Comparison of ENCODE assay signal across 21 cellular contexts in the genomic region with DNA sequence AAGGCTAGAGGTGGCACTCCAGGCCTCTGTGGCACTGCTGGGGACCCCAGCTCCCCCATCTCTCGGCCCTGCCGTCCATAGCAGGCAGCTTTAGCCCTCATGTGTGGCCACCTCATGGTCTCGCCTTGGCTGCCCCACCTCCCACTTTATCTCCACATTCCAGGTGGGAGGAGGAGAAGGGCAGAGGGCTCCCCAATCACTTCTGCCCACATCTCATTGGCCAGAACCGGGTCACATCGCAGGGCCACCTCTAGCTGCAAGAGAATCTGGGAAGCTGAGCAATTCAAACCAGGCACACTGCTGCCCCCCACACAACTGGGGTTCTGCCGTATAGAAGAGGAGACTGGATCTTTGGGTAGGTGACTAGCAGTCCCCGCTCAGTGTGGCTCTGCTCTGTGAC. TPM values are rescaled to one million over a fixed set of nuclear protein-coding genes. Genes with fewer than 3 reads are reported as not detected.
DNase-seq lines count a peak whose midpoint lies in the region; ATAC-seq, FAIRE-seq and TF ChIP-seq lines count a peak whose summit lies in the region.
"Had no signal": no experiment of that assay in that cellular context is flagged by ENCODE, and none has a peak within 500 bp of the region (broad histone marks: within the 10 kb centered on the region; RNA-seq: fewer than 3 reads in every experiment).

No MANE protein-coding gene starts in this region.

- CTCF ChIA-PET in K562 (lab: Yijun Ruan, JAX; ENCODE audit: low intra/inter-chr PET ratio), result no interaction called here

- H3K27ac ChIP-seq in BLaER1 treated with 17β-estradiol and CSF1 and Interleukin-3, amounts not matched to agents 10 nM and 100 nM, result peak overlapping the region in 9 of 11 experiments; percentile 96 to 100 (median 99); a peak in 18 of 22 replicates
- H3K27ac ChIP-seq in K562 (ENCODE audit: extremely low read depth, low read depth, low read length) (no peak overlapping the region; the same call in 2 of the 3 replicates), sigmoid colon (no peak overlapping the region)
- H3K27ac ChIP-seq: C4-2B had no signal

- peaks cover 23% of the 10 kb centered on the region for H3K4me1 Mint-ChIP-seq in progenitor cell of endocrine pancreas (ENCODE audit: low read depth)

- no peak for FAIRE-seq in K562 (lab: Jason Lieb, UNC)
- FAIRE-seq: G401.6, GM19239, H54 had no signal

- H3K9ac ChIP-seq in BLaER1 treated with 17β-estradiol and CSF1 and Interleukin-3, amounts not matched to agents 10 nM and 100 nM, result 0 out of 22 replicates have a peak overlapping the region, but pooled peaks of 1 of the 11 experiments have one; percentile 71
- H3K9ac ChIP-seq in K562 (ENCODE audit: insufficient read depth in 1 of 2, low read depth in 2 of 2, low read length in 2 of 2), result no peak overlapping the region

- H3K4me1 ChIP-seq in BLaER1 treated with 17β-estradiol and CSF1 and Interleukin-3, amounts not matched to agents 10 nM and 100 nM, result peaks cover 36 to 59% (median 54%) of the 10 kb centered on the region in 10 experiments
- H3K4me1 ChIP-seq in K562 (replicated peaks in 1 of 2; ENCODE audit: control insufficient read depth in 2 of 2, insufficient read depth in 2 of 2, low read length in 2 of 2), result peaks cover 33 to 45% of the 10 kb centered on the region in 2 experiments
- H3K4me1 ChIP-seq in sigmoid colon, result no peaks in the 10 kb centered on the region
- H3K4me1 ChIP-seq: HAP-1 had no signal

- in situ Hi-C loops in K562 (cut with MboI), result no loop called here

- H3K36me3 Mint-ChIP-seq in progenitor cell of endocrine pancreas (ENCODE audit: insufficient read depth), result no peaks in the 10 kb centered on the region
- H3K36me3 Mint-ChIP-seq: CD4-positive, CD25-positive, alpha-beta regulatory T cell; CD8-positive, alpha-beta T cell had no signal

- peak in 2 of 4 experiments; percentile 50 to 55 for DNase-seq in K562 (ENCODE audit: extremely low read depth in 1 of 4, low spot score in 3 of 4)
- peak; percentile 20 to 26 for DNase-seq in erythroblast (lab: John Stamatoyannopoulos, UW)
- peak; percentile 35 for DNase-seq in sigmoid colon
- no peak for DNase-seq in stimulated activated CD4-positive, alpha-beta T cell treated with anti-CD3 and anti-CD28 coated beads, Interleukin-4, amount 100 ng/mL, for 4 hours
- no peak for DNase-seq in progenitor cell of endocrine pancreas (ENCODE audit: low spot score, unreplicated experiment)
- DNase-seq: Caco-2; CD4-positive, CD25-positive, alpha-beta regulatory T cell; CD8-positive, alpha-beta T cell; DMS153; DND-41; HFFc6 had no signal

- H3K27me3 ChIP-seq in BLaER1 treated with 17β-estradiol and CSF1 and Interleukin-3, amounts not matched to agents 10 nM and 100 nM, result no peaks in the 10 kb centered on the region
- no peaks in the 10 kb centered on the region for H3K27me3 ChIP-seq in K562 (ENCODE audit: control insufficient read depth in 2 of 2, insufficient read depth in 2 of 2, low read length in 2 of 2)
- H3K27me3 ChIP-seq in sigmoid colon, result no peaks in the 10 kb centered on the region

- POLR2A ChIA-PET in K562 (lab: Yijun Ruan, JAX), result interaction anchor here (0.5 kb wide), 1 partner anchor 41 kb away, joined by 3 read pairs; no protein-coding TSS in a partner anchor

- no peaks in the 10 kb centered on the region for H3K9me3 ChIP-seq in BLaER1 treated with 17β-estradiol and CSF1 and Interleukin-3, amounts not matched to agents 10 nM and 100 nM (replicated peaks in 1 of 11)
- H3K9me3 ChIP-seq in K562 (replicated peaks; ENCODE audit: control insufficient read depth, insufficient read depth, low read depth, low read length), result 0 out of 2 replicates have a peak, but pooled peaks cover 2% of the 10 kb centered on the region
- H3K9me3 ChIP-seq in sigmoid colon, result no peaks in the 10 kb centered on the region
- H3K9me3 ChIP-seq: Caco-2, HAP-1 had no signal

- intact Hi-C loops in K562 (cut with micrococcal nuclease) (no loop called here), sigmoid colon (cut with DNase I) (no loop called here)

- no peak for ATAC-seq in K562
- ATAC-seq: CD8-positive, alpha-beta T cell; GM23338 had no signal

- BruUV-seq in K562 (replicated peaks; lab: Mats Ljungman, UMichigan), result no TSS peak

- TF ChIP-seq RAD21 in K562 (CRISPR knock-in tag; conservative IDR thresholded peaks at IDR 0.05 in 1 of 2, IDR thresholded peaks at IDR 0.05 in 1 of 2), result no peak

- no peak for TF ChIP-seq POLR2A in K562 (conservative IDR thresholded peaks at IDR 0.05)
- no peak for TF ChIP-seq POLR2A in erythroblast (IDR thresholded peaks at IDR 0.05; ENCODE audit: low read length)
- TF ChIP-seq POLR2A in sigmoid colon (IDR thresholded peaks at IDR 0.05), result no peak

- H3K36me3 ChIP-seq in BLaER1 treated with 17β-estradiol and CSF1 and Interleukin-3, amounts not matched to agents 10 nM and 100 nM, result no peaks in the 10 kb centered on the region
- H3K36me3 ChIP-seq in K562 (ENCODE audit: control insufficient read depth, insufficient read depth, low read length) (no peaks in the 10 kb centered on the region), sigmoid colon (no peaks in the 10 kb centered on the region)
- H3K36me3 ChIP-seq: HAP-1 had no signal

- no peak for TF ChIP-seq EP300 in K562 (IDR thresholded peaks at IDR 0.05; ENCODE audit: low read length)
- no peak for TF ChIP-seq EP300 in sigmoid colon (IDR thresholded peaks at IDR 0.05)

- H3K9me1 ChIP-seq in K562 (ENCODE audit: control insufficient read depth, insufficient read depth, low read length), result no peaks in the 10 kb centered on the region

- no peaks in the 10 kb centered on the region for H4K20me1 ChIP-seq in BLaER1 treated with 17β-estradiol and CSF1 and Interleukin-3, amounts not matched to agents 10 nM and 100 nM
- H4K20me1 ChIP-seq in K562 (replicated peaks; ENCODE audit: control insufficient read depth, insufficient read depth, low read length), result no peaks in the 10 kb centered on the region

- no peaks in the 10 kb centered on the region for H3K79me2 ChIP-seq in K562 (ENCODE audit: control insufficient read depth, insufficient read depth, low read length)

- TF ChIP-seq CTCF in K562 (IDR thresholded peaks at IDR 0.05 in 2 of 3, conservative IDR thresholded peaks at IDR 0.05 in 1 of 3; ENCODE audit: insufficient read depth in 2 of 3, low read depth in 1 of 3, low read length in 3 of 3) (no peak), sigmoid colon (IDR thresholded peaks at IDR 0.05) (no peak), progenitor cell of endocrine pancreas (IDR thresholded peaks at IDR 0.05; ENCODE audit: unreplicated experiment) (no peak)

- no peaks in the 10 kb centered on the region for H3K27me3 Mint-ChIP-seq in progenitor cell of endocrine pancreas

- H3K4me3 Mint-ChIP-seq in progenitor cell of endocrine pancreas (ENCODE audit: low read depth), result no peak overlapping the region
- H3K4me3 Mint-ChIP-seq: CD4-positive, CD25-positive, alpha-beta regulatory T cell; CD8-positive, alpha-beta T cell; GM23338; HFFc6 had no signal

- H3K4me2 ChIP-seq in BLaER1 treated with 17β-estradiol and CSF1 and Interleukin-3, amounts not matched to agents 10 nM and 100 nM, result peak overlapping the region in 8 of 11 experiments; percentile 8 to 97 (median 90); a peak in 14 of 22 replicates
- no peak overlapping the region; the same call in 1 of the 2 replicates for H3K4me2 ChIP-seq in K562 (ENCODE audit: insufficient read depth, low read length)
- H3K4me2 ChIP-seq: GM23338 had no signal

- H3K4me3 ChIP-seq in BLaER1 treated with 17β-estradiol and CSF1 and Interleukin-3, amounts not matched to agents 10 nM and 100 nM, result no peak overlapping the region
- H3K4me3 ChIP-seq in K562 (no peak overlapping the region), sigmoid colon (no peak overlapping the region)
- H3K4me3 ChIP-seq: GM23338, HAP-1 had no signal

- H2AFZ ChIP-seq in K562 (ENCODE audit: low read depth, low read length), result peak overlapping the region; percentile 1
- H2AFZ ChIP-seq: GM23338 had no signal

- no peaks in the 10 kb centered on the region for H3K9me3 Mint-ChIP-seq in progenitor cell of endocrine pancreas (ENCODE audit: low read depth)
- H3K9me3 Mint-ChIP-seq: CD4-positive, CD25-positive, alpha-beta regulatory T cell; CD8-positive, alpha-beta T cell; GM23338; HFFc6 had no signal

- WGBS in K562 (ENCODE audit: insufficient coverage, low coverage, missing lambda C conversion rate), result 44% methylated on average over 7 of the region's 7 CpGs
- 92 to 93% methylated on average over 7 of the region's 7 CpGs for WGBS in sigmoid colon, 2 donors

- H3K27ac Mint-ChIP-seq in progenitor cell of endocrine pancreas, result no peak overlapping the region
- H3K27ac Mint-ChIP-seq: CD4-positive, CD25-positive, alpha-beta regulatory T cell; CD8-positive, alpha-beta T cell; GM23338; HFFc6 had no signal

RNA-seq across cellular contexts. Expression of gene DRC7, which starts 1.6 kb away (rescaled TPM):
- total RNA-seq in K562 (2011; cell fraction: chromatin; rRNA removed; ENCODE audit: low replicate concordance), result 0.90 and 1.9 TPM in 2 replicates
- not detected in 2 replicates for total RNA-seq in K562 (2011; cell fraction: nucleolus; rRNA removed)
- 0.15 TPM in 1 of 2 replicates, not detected in the other for total RNA-seq in K562 (2011; cell fraction: nucleoplasm; rRNA removed)
- total RNA-seq in K562 (2014; rRNA removed) (0.09 TPM in 1 of 2 replicates, not detected in the other), K562 (2014; rRNA removed; fragmentation: Illumina TruSeq; extraction: Trizol) (0.04 TPM in 1 of 2 replicates, not detected in the other), K562 (2015; rRNA removed; fragmentation: Illumina TruSeq; extraction: Trizol) (0.19 and 0.33 TPM in 2 replicates), K562 (2021) (0.22 and 0.24 TPM in 2 replicates), sigmoid colon (not detected), progenitor cell of endocrine pancreas (5.6 and 6.8 TPM in 2 replicates)
- polyA plus RNA-seq in K562 (2011; rRNA removed) (0.13 and 0.53 TPM in 2 replicates), K562 (2014; fragmentation: Illumina TruSeq; extraction: Trizol) (0.12 and 0.29 TPM in 2 replicates), K562 (2014; fragmentation: Nextera tagmentation; extraction: Ambion mirVana) (not detected), K562 (2014; rRNA removed) (not detected in 2 replicates), sigmoid colon (not detected)
- polyA plus RNA-seq in K562 (2011; cell fraction: cytosol; rRNA removed), result 0.07 and 0.40 TPM in 2 replicates
- 0.65 and 1.0 TPM in 2 replicates for polyA plus RNA-seq in K562 (2011; cell fraction: nucleus; rRNA removed)
- polyA plus RNA-seq in K562 (2012), result 0.51 and 1.4 TPM in 2 replicates
- 0.35 and 0.69 TPM in 2 replicates for polyA minus RNA-seq in K562 (2011; rRNA and poly(A)+ RNA removed)
- not detected in 2 replicates for polyA minus RNA-seq in K562 (2011; cell fraction: cytosol; rRNA and poly(A)+ RNA removed)
- polyA minus RNA-seq in K562 (2011; cell fraction: nucleus; rRNA and poly(A)+ RNA removed), result 0.27 and 0.67 TPM in 2 replicates
- total RNA-seq: A172; A673; CD4-positive, CD25-positive, alpha-beta regulatory T cell; CD8-positive, alpha-beta T cell; GM23338; HFFc6 had no signal
- polyA plus RNA-seq: BJ; CD4-positive, CD25-positive, alpha-beta regulatory T cell; GM23338 had no signal

RNA-seq across cellular contexts. Expression of gene ADGRG3, which starts 28.1 kb away (rescaled TPM):
- total RNA-seq in K562 (2011; cell fraction: chromatin; rRNA removed; ENCODE audit: low replicate concordance), result 0.40 and 1.00 TPM in 2 replicates
- total RNA-seq in K562 (2011; cell fraction: nucleolus; rRNA removed), result 0.17 and 0.66 TPM in 2 replicates
- 0.29 TPM in 1 of 2 replicates, not detected in the other for total RNA-seq in K562 (2011; cell fraction: nucleoplasm; rRNA removed)
- total RNA-seq in K562 (2014; rRNA removed) (not detected in 2 replicates), K562 (2014; rRNA removed; fragmentation: Illumina TruSeq; extraction: Trizol) (0.16 TPM in 1 of 2 replicates, not detected in the other), K562 (2015; rRNA removed; fragmentation: Illumina TruSeq; extraction: Trizol) (0.08 TPM in 1 of 2 replicates, not detected in the other), K562 (2021) (0.09 and 0.16 TPM in 2 replicates), sigmoid colon (1 to 10 TPM; 3.0 to 6.6 (median 4.9) TPM), progenitor cell of endocrine pancreas (not detected in 2 replicates)
- polyA plus RNA-seq in K562 (2011; rRNA removed) (0.13 and 0.18 TPM in 2 replicates), K562 (2014; fragmentation: Illumina TruSeq; extraction: Trizol) (0.09 and 0.10 TPM in 2 replicates), K562 (2014; fragmentation: Nextera tagmentation; extraction: Ambion mirVana) (under 1 TPM; 0.10 to 0.30 TPM), K562 (2014; rRNA removed) (0.24 and 0.52 TPM in 2 replicates), sigmoid colon (1 to 10 TPM in 2 of 3 donors, under 1 TPM in 1; 0.69 to 3.6 (median 2.4) TPM)
- polyA plus RNA-seq in K562 (2011; cell fraction: cytosol; rRNA removed), result 0.09 and 0.18 TPM in 2 replicates
- polyA plus RNA-seq in K562 (2011; cell fraction: nucleus; rRNA removed), result 0.51 and 0.59 TPM in 2 replicates
- polyA plus RNA-seq in K562 (2012), result 0.03 and 2.0 TPM in 2 replicates
- 0.21 TPM in 1 of 2 replicates, not detected in the other for polyA minus RNA-seq in K562 (2011; rRNA and poly(A)+ RNA removed)
- polyA minus RNA-seq in K562 (2011; cell fraction: cytosol; rRNA and poly(A)+ RNA removed), result not detected in 2 replicates
- polyA minus RNA-seq in K562 (2011; cell fraction: nucleus; rRNA and poly(A)+ RNA removed), result 0.27 TPM in 1 of 2 replicates, not detected in the other
- total RNA-seq: A172, A673, GM23338, HFFc6 had no signal
- polyA plus RNA-seq: BJ; CD4-positive, CD25-positive, alpha-beta regulatory T cell; GM23338 had no signal

RNA-seq across cellular contexts. Expression of gene KATNB1, which starts 39.3 kb away (rescaled TPM):
- total RNA-seq in K562 (2011; cell fraction: chromatin; rRNA removed; ENCODE audit: low replicate concordance), result 32.2 and 108 TPM in 2 replicates
- total RNA-seq in K562 (2011; cell fraction: nucleolus; rRNA removed), result 85.9 and 107 TPM in 2 replicates
- total RNA-seq in K562 (2011; cell fraction: nucleoplasm; rRNA removed), result 35.6 and 47.7 TPM in 2 replicates
- total RNA-seq in K562 (2014; rRNA removed) (41.7 and 49.9 TPM in 2 replicates), K562 (2014; rRNA removed; fragmentation: Illumina TruSeq; extraction: Trizol) (11.0 and 12.4 TPM in 2 replicates), K562 (2015; rRNA removed; fragmentation: Illumina TruSeq; extraction: Trizol) (16.2 and 19.2 TPM in 2 replicates), K562 (2021) (50.2 and 52.6 TPM in 2 replicates), sigmoid colon (10 to 100 TPM in 2 of 4 donors, 1 to 10 TPM in 2; 4.3 to 15.0 (median 10.1) TPM), progenitor cell of endocrine pancreas (32.0 and 34.8 TPM in 2 replicates)
- polyA plus RNA-seq in K562 (2011; rRNA removed) (21.9 and 35.8 TPM in 2 replicates), K562 (2014; fragmentation: Illumina TruSeq; extraction: Trizol) (34.2 and 55.7 TPM in 2 replicates), K562 (2014; fragmentation: Nextera tagmentation; extraction: Ambion mirVana) (1 to 10 TPM; 1.2 to 2.6 TPM), K562 (2014; rRNA removed) (39.6 and 48.0 TPM in 2 replicates), sigmoid colon (10 to 100 TPM in 2 of 3 donors, 1 to 10 TPM in 1; 8.6 to 18.6 (median 10.8) TPM)
- 23.3 and 42.8 TPM in 2 replicates for polyA plus RNA-seq in K562 (2011; cell fraction: cytosol; rRNA removed)
- polyA plus RNA-seq in K562 (2011; cell fraction: nucleus; rRNA removed), result 157 and 196 TPM in 2 replicates
- 32.5 and 46.3 TPM in 2 replicates for polyA plus RNA-seq in K562 (2012)
- 9.4 and 10.4 TPM in 2 replicates for polyA minus RNA-seq in K562 (2011; rRNA and poly(A)+ RNA removed)
- 17.7 and 29.2 TPM in 2 replicates for polyA minus RNA-seq in K562 (2011; cell fraction: cytosol; rRNA and poly(A)+ RNA removed)
- polyA minus RNA-seq in K562 (2011; cell fraction: nucleus; rRNA and poly(A)+ RNA removed), result 35.1 and 38.8 TPM in 2 replicates

Comparison
In these comparisons a context has a peak if more than half of its experiments do, and no peak if none do; other contexts are left out.
1. H3K27ac ChIP-seq: peak in BLaER1 treated with 17β-estradiol and CSF1 and Interleukin-3, amounts not matched to agents 10 nM and 100 nM (9 of 11); none in K562 (single experiment) and sigmoid colon (0 of 4).
2. DNase-seq: peak in erythroblast (2 of 2) and sigmoid colon (single experiment); none in stimulated activated CD4-positive, alpha-beta T cell treated with anti-CD3 and anti-CD28 coated beads, Interleukin-4, amount 100 ng/mL, for 4 hours (0 of 2) and progenitor cell of endocrine pancreas (single experiment).